In the genomic region with DNA sequence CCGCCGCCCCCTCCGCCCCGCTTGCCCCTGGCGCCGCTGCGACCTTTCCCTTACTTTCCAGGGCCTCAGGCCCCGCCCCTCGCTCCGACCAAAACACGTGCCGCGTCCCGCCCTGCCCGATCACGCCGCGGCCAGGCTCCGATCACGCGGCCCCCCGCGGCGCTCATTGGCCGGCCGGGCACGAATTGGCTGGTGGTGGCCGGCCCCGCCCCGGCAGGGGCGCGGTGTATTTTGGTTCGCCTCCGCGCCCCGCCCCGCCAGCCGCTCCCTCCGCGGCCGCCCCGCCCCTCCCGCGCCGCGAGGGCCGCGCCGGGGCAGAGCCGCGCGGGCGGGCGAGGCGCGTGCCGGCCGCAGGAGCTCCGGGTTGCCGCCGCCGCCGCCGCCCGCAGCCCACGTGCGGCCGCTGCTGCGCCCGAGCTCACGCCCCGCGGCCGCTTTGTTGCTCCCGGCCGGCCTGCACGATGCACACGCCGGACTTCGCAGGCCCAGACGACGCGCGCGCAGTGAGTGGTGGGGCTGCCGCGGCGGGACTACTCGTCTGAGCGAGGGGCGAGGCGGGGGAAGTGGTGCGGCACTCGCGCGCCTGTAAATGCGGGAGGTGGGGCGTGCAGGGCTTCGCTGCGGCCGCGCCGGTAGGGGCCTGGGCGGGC, we compare ENCODE assay signal across 1 cellular context.
TF ChIP-seq lines count a peak whose summit lies in the region.

Gene KLF11, plus strand, starts transcription at position 295 of the 650 bp plus-strand sequence. Its CDS starts 167 bp downstream, at position 462.

TF ChIP-seq in HepG2, 621 proteins besides CTCF, POLR2A, EP300 and RAD21 (continued from another document and continues in another):
- TF ChIP-seq ZNF577 (CRISPR knock-in tag; IDR thresholded peaks at IDR 0.05; ENCODE audit: borderline replicate concordance, low read depth) (peak; percentile 59; the same call in 1 of the 2 replicates), CBX5 (CRISPR knock-in tag; IDR thresholded peaks at IDR 0.05; ENCODE audit: borderline replicate concordance) (no peak), LRRFIP1 (CRISPR knock-in tag; conservative IDR thresholded peaks at IDR 0.05) (no peak), CCAR2 (optimal IDR thresholded peaks at IDR 0.05; ENCODE audit: low read depth, low read length) (no peak), SRSF9 (IDR thresholded peaks at IDR 0.05; ENCODE audit: borderline replicate concordance, insufficient read depth, low read depth, low read length, poor library complexity, severe bottlenecking) (no peak), MIER3 (CRISPR knock-in tag; IDR thresholded peaks at IDR 0.05; ENCODE audit: borderline replicate concordance) (no peak), ZNF343 (CRISPR knock-in tag; IDR thresholded peaks at IDR 0.05) (0 out of 2 replicates have a peak, but pooled peaks have one; percentile 53), ZNF614 (CRISPR knock-in tag; IDR thresholded peaks at IDR 0.05; ENCODE audit: borderline replicate concordance) (peak; percentile 61; the same call in 1 of the 2 replicates), SP140L (CRISPR knock-in tag; IDR thresholded peaks at IDR 0.05; ENCODE audit: borderline replicate concordance) (0 out of 2 replicates have a peak, but pooled peaks have one; percentile 81), SIN3B (IDR thresholded peaks at IDR 0.05; ENCODE audit: low read length) (no peak), SOX6 (IDR thresholded peaks at IDR 0.05) (no peak), SOX6 (CRISPR knock-in tag; IDR thresholded peaks at IDR 0.05) (no peak; the same call in none of the 2 replicates), SP1 (IDR thresholded peaks at IDR 0.05) (no peak), SP1 (CRISPR knock-in tag; IDR thresholded peaks at IDR 0.05) (peak; percentile 88), THAP9 (CRISPR knock-in tag; IDR thresholded peaks at IDR 0.05; ENCODE audit: borderline replicate concordance) (0 out of 2 replicates have a peak, but pooled peaks have one; percentile 7), ZNF30 (CRISPR knock-in tag; IDR thresholded peaks at IDR 0.05) (peak; percentile 97; the same call in 1 of the 2 replicates), KDM5A (IDR thresholded peaks at IDR 0.05; ENCODE audit: borderline replicate concordance, low read length) (no peak), MBNL3 (CRISPR knock-in tag; conservative IDR thresholded peaks at IDR 0.05) (no peak), ZNF772 (CRISPR knock-in tag; IDR thresholded peaks at IDR 0.05) (peak; percentile 97; the same call in 1 of the 2 replicates), ZNF44 (CRISPR knock-in tag; IDR thresholded peaks at IDR 0.05) (0 out of 2 replicates have a peak, but pooled peaks have one; percentile 66), SAP130 (CRISPR knock-in tag; IDR thresholded peaks at IDR 0.05; ENCODE audit: low read depth) (peak; percentile 50), ZFAT (CRISPR knock-in tag; conservative IDR thresholded peaks at IDR 0.05) (peak; percentile 87; the same call in 1 of the 2 replicates), ELF3 (CRISPR knock-in tag; IDR thresholded peaks at IDR 0.05) (peak; percentile 76), HMGA1 (CRISPR knock-in tag; conservative IDR thresholded peaks at IDR 0.05) (no peak)
- TF ChIP-seq, protein P1, sequence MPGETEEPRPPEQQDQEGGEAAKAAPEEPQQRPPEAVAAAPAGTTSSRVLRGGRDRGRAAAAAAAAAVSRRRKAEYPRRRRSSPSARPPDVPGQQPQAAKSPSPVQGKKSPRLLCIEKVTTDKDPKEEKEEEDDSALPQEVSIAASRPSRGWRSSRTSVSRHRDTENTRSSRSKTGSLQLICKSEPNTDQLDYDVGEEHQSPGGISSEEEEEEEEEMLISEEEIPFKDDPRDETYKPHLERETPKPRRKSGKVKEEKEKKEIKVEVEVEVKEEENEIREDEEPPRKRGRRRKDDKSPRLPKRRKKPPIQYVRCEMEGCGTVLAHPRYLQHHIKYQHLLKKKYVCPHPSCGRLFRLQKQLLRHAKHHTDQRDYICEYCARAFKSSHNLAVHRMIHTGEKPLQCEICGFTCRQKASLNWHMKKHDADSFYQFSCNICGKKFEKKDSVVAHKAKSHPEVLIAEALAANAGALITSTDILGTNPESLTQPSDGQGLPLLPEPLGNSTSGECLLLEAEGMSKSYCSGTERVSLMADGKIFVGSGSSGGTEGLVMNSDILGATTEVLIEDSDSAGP (CRISPR knock-in tag; IDR thresholded peaks at IDR 0.05; ENCODE audit: borderline replicate concordance): peak; percentile 32; the same call in 1 of the 2 replicates
- TF ChIP-seq, protein P2, sequence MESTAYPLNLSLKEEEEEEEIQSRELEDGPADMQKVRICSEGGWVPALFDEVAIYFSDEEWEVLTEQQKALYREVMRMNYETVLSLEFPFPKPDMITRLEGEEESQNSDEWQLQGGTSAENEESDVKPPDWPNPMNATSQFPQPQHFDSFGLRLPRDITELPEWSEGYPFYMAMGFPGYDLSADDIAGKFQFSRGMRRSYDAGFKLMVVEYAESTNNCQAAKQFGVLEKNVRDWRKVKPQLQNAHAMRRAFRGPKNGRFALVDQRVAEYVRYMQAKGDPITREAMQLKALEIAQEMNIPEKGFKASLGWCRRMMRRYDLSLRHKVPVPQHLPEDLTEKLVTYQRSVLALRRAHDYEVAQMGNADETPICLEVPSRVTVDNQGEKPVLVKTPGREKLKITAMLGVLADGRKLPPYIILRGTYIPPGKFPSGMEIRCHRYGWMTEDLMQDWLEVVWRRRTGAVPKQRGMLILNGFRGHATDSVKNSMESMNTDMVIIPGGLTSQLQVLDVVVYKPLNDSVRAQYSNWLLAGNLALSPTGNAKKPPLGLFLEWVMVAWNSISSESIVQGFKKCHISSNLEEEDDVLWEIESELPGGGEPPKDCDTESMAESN (CRISPR knock-in tag; conservative IDR thresholded peaks at IDR 0.05): peak; percentile 94
- TF ChIP-seq, protein P3, sequence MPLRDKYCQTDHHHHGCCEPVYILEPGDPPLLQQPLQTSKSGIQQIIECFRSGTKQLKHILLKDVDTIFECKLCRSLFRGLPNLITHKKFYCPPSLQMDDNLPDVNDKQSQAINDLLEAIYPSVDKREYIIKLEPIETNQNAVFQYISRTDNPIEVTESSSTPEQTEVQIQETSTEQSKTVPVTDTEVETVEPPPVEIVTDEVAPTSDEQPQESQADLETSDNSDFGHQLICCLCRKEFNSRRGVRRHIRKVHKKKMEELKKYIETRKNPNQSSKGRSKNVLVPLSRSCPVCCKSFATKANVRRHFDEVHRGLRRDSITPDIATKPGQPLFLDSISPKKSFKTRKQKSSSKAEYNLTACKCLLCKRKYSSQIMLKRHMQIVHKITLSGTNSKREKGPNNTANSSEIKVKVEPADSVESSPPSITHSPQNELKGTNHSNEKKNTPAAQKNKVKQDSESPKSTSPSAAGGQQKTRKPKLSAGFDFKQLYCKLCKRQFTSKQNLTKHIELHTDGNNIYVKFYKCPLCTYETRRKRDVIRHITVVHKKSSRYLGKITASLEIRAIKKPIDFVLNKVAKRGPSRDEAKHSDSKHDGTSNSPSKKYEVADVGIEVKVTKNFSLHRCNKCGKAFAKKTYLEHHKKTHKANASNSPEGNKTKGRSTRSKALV (CRISPR knock-in tag; IDR thresholded peaks at IDR 0.05): peak; percentile 91
- TF ChIP-seq, protein P4, sequence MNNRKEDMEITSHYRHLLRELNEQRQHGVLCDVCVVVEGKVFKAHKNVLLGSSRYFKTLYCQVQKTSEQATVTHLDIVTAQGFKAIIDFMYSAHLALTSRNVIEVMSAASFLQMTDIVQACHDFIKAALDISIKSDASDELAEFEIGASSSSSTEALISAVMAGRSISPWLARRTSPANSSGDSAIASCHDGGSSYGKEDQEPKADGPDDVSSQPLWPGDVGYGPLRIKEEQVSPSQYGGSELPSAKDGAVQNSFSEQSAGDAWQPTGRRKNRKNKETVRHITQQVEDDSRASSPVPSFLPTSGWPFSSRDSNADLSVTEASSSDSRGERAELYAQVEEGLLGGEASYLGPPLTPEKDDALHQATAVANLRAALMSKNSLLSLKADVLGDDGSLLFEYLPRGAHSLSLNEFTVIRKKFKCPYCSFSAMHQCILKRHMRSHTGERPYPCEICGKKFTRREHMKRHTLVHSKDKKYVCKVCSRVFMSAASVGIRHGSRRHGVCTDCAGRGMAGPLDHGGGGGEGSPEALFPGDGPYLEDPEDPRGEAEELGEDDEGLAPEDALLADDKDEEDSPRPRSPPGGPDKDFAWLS (CRISPR knock-in tag; IDR thresholded peaks at IDR 0.05; ENCODE audit: borderline replicate concordance): no peak
- TF ChIP-seq, protein P5, sequence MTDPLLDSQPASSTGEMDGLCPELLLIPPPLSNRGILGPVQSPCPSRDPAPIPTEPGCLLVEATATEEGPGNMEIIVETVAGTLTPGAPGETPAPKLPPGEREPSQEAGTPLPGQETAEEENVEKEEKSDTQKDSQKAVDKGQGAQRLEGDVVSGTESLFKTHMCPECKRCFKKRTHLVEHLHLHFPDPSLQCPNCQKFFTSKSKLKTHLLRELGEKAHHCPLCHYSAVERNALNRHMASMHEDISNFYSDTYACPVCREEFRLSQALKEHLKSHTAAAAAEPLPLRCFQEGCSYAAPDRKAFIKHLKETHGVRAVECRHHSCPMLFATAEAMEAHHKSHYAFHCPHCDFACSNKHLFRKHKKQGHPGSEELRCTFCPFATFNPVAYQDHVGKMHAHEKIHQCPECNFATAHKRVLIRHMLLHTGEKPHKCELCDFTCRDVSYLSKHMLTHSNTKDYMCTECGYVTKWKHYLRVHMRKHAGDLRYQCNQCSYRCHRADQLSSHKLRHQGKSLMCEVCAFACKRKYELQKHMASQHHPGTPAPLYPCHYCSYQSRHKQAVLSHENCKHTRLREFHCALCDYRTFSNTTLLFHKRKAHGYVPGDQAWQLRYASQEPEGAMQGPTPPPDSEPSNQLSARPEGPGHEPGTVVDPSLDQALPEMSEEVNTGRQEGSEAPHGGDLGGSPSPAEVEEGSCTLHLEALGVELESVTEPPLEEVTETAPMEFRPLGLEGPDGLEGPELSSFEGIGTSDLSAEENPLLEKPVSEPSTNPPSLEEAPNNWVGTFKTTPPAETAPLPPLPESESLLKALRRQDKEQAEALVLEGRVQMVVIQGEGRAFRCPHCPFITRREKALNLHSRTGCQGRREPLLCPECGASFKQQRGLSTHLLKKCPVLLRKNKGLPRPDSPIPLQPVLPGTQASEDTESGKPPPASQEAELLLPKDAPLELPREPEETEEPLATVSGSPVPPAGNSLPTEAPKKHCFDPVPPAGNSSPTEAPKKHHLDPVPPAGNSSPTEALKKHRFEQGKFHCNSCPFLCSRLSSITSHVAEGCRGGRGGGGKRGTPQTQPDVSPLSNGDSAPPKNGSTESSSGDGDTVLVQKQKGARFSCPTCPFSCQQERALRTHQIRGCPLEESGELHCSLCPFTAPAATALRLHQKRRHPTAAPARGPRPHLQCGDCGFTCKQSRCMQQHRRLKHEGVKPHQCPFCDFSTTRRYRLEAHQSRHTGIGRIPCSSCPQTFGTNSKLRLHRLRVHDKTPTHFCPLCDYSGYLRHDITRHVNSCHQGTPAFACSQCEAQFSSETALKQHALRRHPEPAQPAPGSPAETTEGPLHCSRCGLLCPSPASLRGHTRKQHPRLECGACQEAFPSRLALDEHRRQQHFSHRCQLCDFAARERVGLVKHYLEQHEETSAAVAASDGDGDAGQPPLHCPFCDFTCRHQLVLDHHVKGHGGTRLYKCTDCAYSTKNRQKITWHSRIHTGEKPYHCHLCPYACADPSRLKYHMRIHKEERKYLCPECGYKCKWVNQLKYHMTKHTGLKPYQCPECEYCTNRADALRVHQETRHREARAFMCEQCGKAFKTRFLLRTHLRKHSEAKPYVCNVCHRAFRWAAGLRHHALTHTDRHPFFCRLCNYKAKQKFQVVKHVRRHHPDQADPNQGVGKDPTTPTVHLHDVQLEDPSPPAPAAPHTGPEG (CRISPR knock-in tag; IDR thresholded peaks at IDR 0.05): peak; percentile 95
- TF ChIP-seq, protein P6, sequence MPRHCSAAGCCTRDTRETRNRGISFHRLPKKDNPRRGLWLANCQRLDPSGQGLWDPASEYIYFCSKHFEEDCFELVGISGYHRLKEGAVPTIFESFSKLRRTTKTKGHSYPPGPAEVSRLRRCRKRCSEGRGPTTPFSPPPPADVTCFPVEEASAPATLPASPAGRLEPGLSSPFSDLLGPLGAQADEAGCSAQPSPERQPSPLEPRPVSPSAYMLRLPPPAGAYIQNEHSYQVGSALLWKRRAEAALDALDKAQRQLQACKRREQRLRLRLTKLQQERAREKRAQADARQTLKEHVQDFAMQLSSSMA (CRISPR knock-in tag; IDR thresholded peaks at IDR 0.05): peak; percentile 87; the same call in 1 of the 2 replicates
- TF ChIP-seq, protein P7, sequence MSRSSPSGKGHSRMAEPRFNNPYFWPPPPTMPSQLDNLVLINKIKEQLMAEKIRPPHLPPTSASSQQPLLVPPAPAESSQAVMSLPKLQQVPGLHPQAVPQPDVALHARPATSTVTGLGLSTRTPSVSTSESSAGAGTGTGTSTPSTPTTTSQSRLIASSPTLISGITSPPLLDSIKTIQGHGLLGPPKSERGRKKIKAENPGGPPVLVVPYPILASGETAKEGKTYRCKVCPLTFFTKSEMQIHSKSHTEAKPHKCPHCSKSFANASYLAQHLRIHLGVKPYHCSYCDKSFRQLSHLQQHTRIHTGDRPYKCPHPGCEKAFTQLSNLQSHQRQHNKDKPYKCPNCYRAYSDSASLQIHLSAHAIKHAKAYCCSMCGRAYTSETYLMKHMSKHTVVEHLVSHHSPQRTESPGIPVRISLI (CRISPR knock-in tag; IDR thresholded peaks at IDR 0.05; ENCODE audit: borderline replicate concordance): 0 out of 2 replicates have a peak, but pooled peaks have one; percentile 8
